ENCODE assay signal across 29 cellular contexts in the genomic region with DNA sequence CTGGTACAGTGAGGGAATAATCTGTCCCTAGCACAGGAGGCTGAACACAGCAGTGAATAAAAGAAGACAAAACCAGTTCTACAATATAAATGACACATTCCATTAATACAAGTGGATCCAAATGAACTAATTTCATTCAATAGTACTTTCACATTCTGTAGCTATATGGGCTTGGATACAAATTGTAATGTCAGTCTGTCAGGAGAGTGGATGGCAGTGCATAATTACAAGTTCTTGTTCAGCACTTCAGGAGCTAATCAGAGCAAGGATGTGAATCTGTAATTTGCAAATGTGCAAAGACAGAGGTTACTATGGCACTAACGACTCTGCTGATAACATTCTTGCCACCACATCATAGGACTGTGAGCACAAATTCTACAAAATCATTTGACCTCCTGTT.
"Had no signal": no experiment of that assay in that cellular context is flagged by ENCODE, and none has a peak within 500 bp of the region (broad histone marks: within the 10 kb centered on the region; RNA-seq: fewer than 3 reads in every experiment).

No MANE protein-coding gene starts in this region.

- FAIRE-seq: bronchial epithelial cell, TTC549 had no signal

- H3K4me1 ChIP-seq: ascending aorta had no signal

- H3K36me3 ChIP-seq: ascending aorta, cardiac muscle cell had no signal

- H3K27me3 ChIP-seq: ascending aorta, cardiac muscle cell had no signal

- DNase-seq: activated B cell treated with CpG ODN at 0.5 μM for 24 hours; activated CD4-positive, alpha-beta memory T cell treated with anti-CD3 and anti-CD28 coated beads for 36 hours; activated CD4-positive, alpha-beta T cell treated with anti-CD3 and anti-CD28 coated beads for 4 hours; activated CD4-positive, alpha-beta T cell treated with anti-CD3 and anti-CD28 coated beads, Interleukin-2, amount 10 ng/mL, durations not matched to agents 24 days and 14 days; activated CD4-positive, alpha-beta T cell treated with anti-CD3 and anti-CD28 coated beads, Interleukin-2, amount 50 U/mL, for 1 hour; activated CD4-positive, alpha-beta T cell treated with anti-CD3 and anti-CD28 coated beads, Interleukin-2, amount 50 U/mL, for 4 hours; activated CD4-positive, CD25-positive, alpha-beta regulatory T cell treated with anti-CD3 and anti-CD28 coated beads, Interleukin-2, amount 50 U/mL, for 72 hours; activated CD8-positive, alpha-beta memory T cell treated with anti-CD3 and anti-CD28 coated beads, Interleukin-2, amount 50 U/mL, for 4 hours; activated CD8-positive, alpha-beta T cell treated with anti-CD3 and anti-CD28 coated beads for 36 hours; activated effector memory CD4-positive, alpha-beta T cell treated with Interleukin-2 at 50 U/mL for 16 hours; activated gamma-delta T cell; activated naive CD4-positive, alpha-beta T cell treated with anti-CD3 and anti-CD28 coated beads, Interleukin-2, amount 10 ng/mL, durations not matched to agents 7 days and 5 days; activated naive CD4-positive, alpha-beta T cell treated with Interleukin-2 at 50 U/mL for 16 hours; activated naive CD8-positive, alpha-beta T cell treated with anti-CD3 and anti-CD28 coated beads, Interleukin-2, amount 10 ng/mL, durations not matched to agents 7 days and 5 days; activated naive CD8-positive, alpha-beta T cell treated with anti-CD3 and anti-CD28 coated beads, Interleukin-2, amount 50 U/mL, for 24 hours; activated T-cell treated with anti-CD3 and anti-CD28 coated beads, Interleukin-2, amount 50 U/mL, for 24 hours; activated T-cell treated with anti-CD3 and anti-CD28 coated beads, Interleukin-2, amount 50 U/mL, for 48 hours; amygdala; anterior cingulate cortex; caudate nucleus; cerebellar nuclear complex; T-helper 1 cell; T-helper 2 cell; T-helper 9 cell had no signal

- H3K9me3 ChIP-seq: ascending aorta had no signal

- H3K27ac ChIP-seq: ascending aorta, cardiac muscle cell, VCaP had no signal

- ATAC-seq: activated CD8-positive, alpha-beta T cell treated with anti-CD3 and anti-CD28 coated beads for 36 hours; activated naive CD8-positive, alpha-beta T cell treated with anti-CD3 and anti-CD28 coated beads, Interleukin-2, amount 50 U/mL, for 24 hours had no signal

- H3K4me3 ChIP-seq: ascending aorta, cardiac muscle cell had no signal
